8 cellular contexts compared by ENCODE assay signal in genomic region chr12:123149828-123150272, GRCh38.
A peak's percentile ranks its signal among the peaks of the same experiment; 100 is the strongest.
DNase-seq lines count a peak whose midpoint lies in the region; ATAC-seq and TF ChIP-seq lines count a peak whose summit lies in the region.
"Had no signal": no experiment of that assay in that cellular context is flagged by ENCODE, and none has a peak within 500 bp of the region (broad histone marks: within the 10 kb centered on the region; RNA-seq: fewer than 3 reads in every experiment).

No MANE protein-coding gene starts in this region.

- no peaks in the 10 kb centered on the region for H3K9me3 ChIP-seq in stomach smooth muscle (ENCODE audit: control insufficient read depth in 2 of 2, low read length in 2 of 2)

- H3K9ac ChIP-seq in stomach smooth muscle (ENCODE audit: low read length in 2 of 2) = peak overlapping the region; percentile 69 to 85

- H3K27me3 ChIP-seq in stomach smooth muscle (ENCODE audit: control insufficient read depth in 1 of 2, insufficient read depth in 2 of 2, low read length in 2 of 2) = no peaks in the 10 kb centered on the region

- H3K36me3 ChIP-seq in stomach smooth muscle (ENCODE audit: control insufficient read depth in 2 of 2, insufficient read depth in 2 of 2, low read length in 2 of 2) = peaks cover 0 to 2% of the 10 kb centered on the region in 2 donors

- no peak for ATAC-seq in HG03139 (IDR thresholded peaks at IDR 0.05; ENCODE audit: unreplicated experiment)

- DNase-seq in LNCaP clone FGC (ENCODE audit: low read depth) (no peak), islet precursor cell (peak; percentile 61), GM19240 (ENCODE audit: insufficient read length, low spot score) (no peak), GM10266 (ENCODE audit: extremely low spot score) (no peak)
- DNase-seq: NCI-H1694 treated with DMSO at 0.1 percent for 48 hours had no signal

- H3K4me1 ChIP-seq in stomach smooth muscle (ENCODE audit: control insufficient read depth, insufficient read depth, low read length) = peaks cover 28% of the 10 kb centered on the region

- peak overlapping the region; percentile 37 for H3K27ac ChIP-seq in angular gyrus (ENCODE audit: low read depth, low read length)
- peak overlapping the region; percentile 53 for H3K27ac ChIP-seq in stomach smooth muscle (ENCODE audit: low read length)

- no peak for TF ChIP-seq CTCF in LNCaP clone FGC (IDR thresholded peaks at IDR 0.05; ENCODE audit: control insufficient read depth, extremely low read depth, insufficient read depth)
- no peak for TF ChIP-seq CTCF in GM10266 (IDR thresholded peaks at IDR 0.05; ENCODE audit: control insufficient read depth, insufficient read depth, low read depth, missing control alignments)

- H3K4me3 ChIP-seq in LNCaP clone FGC (ENCODE audit: low read depth, low read length) = peak overlapping the region; percentile 59
- peak overlapping the region; percentile 70 to 81 for H3K4me3 ChIP-seq in stomach smooth muscle (ENCODE audit: low read length in 2 of 2)
